In the genomic region with DNA sequence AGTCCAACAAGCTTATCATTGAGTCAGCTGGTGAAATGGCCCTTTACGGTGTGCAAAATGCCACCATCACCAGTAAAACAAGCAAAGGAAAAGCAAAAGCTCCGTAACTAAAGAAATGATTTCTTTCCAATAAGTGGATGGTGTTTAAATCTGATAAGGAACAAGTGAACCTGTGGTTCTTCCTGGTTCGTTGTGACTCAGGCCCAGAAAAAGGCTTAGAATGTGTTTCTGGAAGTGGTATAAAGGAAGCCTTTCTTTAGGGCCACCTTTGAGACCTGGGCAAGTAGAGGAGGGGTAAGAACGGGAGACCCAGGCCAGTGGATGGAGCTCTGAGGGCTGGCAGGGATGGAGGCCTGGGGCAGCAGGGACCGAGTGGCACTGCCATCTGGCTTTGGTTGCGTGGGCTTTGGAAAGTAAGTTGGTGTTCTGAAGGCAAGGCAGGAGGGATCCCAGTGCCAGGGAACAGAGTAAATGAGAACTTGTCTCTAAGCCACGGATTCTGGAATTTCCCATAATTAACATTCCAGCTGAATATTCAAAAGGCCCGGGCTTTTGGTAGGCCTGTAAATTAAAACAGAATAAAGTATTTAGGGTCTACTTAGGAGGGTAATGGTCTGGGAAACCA, we compare ENCODE assay signal across 18 cellular contexts.
DNase-seq lines count a peak whose midpoint lies in the region; ATAC-seq and TF ChIP-seq lines count a peak whose summit lies in the region.
"Had no signal": no experiment of that assay in that cellular context is flagged by ENCODE, and none has a peak within 500 bp of the region (broad histone marks: within the 10 kb centered on the region; RNA-seq: fewer than 3 reads in every experiment).

No MANE protein-coding gene starts in this region.

- no peaks in the 10 kb centered on the region for H3K36me3 ChIP-seq in GM23338 (ENCODE audit: insufficient read depth)
- H3K36me3 ChIP-seq in mesodermal cell (ENCODE audit: control insufficient read depth, insufficient read depth, low read length): no peaks in the 10 kb centered on the region
- H3K36me3 ChIP-seq in smooth muscle cell (ENCODE audit: low read depth): no peaks in the 10 kb centered on the region
- no peaks in the 10 kb centered on the region for H3K36me3 ChIP-seq in gastrocnemius medialis
- H3K36me3 ChIP-seq in gastroesophageal sphincter: no peaks in the 10 kb centered on the region
- H3K36me3 ChIP-seq: BE2C had no signal

- no peak overlapping the region for H3K27ac ChIP-seq in GM23338 (ENCODE audit: low read depth)
- peak overlapping the region; percentile 59 for H3K27ac ChIP-seq in caudate nucleus (ENCODE audit: low read depth, low read length)
- H3K27ac ChIP-seq in mesodermal cell (ENCODE audit: low read depth, low read length, severe bottlenecking): peak overlapping the region; percentile 68
- H3K27ac ChIP-seq in smooth muscle cell (ENCODE audit: low read depth): peak overlapping the region; percentile 59
- H3K27ac ChIP-seq in gastrocnemius medialis: no peak overlapping the region
- no peak overlapping the region for H3K27ac ChIP-seq in gastroesophageal sphincter
- H3K27ac ChIP-seq: GM23248, KMS-11 had no signal

- peaks cover 4% of the 10 kb centered on the region for H3K4me1 Mint-ChIP-seq in GM23338
- no peaks in the 10 kb centered on the region for H3K4me1 Mint-ChIP-seq in activated T-cell treated with anti-CD3 and anti-CD28 coated beads, Interleukin-2, amount 50 U/mL, for 4 hours (ENCODE audit: low read depth)

- TF ChIP-seq CTCF in GM23338 (conservative IDR thresholded peaks at IDR 0.05; ENCODE audit: low read depth in 2 of 2): no peak
- no peak for TF ChIP-seq CTCF in smooth muscle cell (IDR thresholded peaks at IDR 0.05; ENCODE audit: borderline replicate concordance, insufficient read depth, poor library complexity, severe bottlenecking)
- no peak for TF ChIP-seq CTCF in gastrocnemius medialis (IDR thresholded peaks at IDR 0.05 in 4 of 5, conservative IDR thresholded peaks at IDR 0.05 in 1 of 5)
- no peak for TF ChIP-seq CTCF in gastroesophageal sphincter (IDR thresholded peaks at IDR 0.05)

- no peak overlapping the region for H3K4me3 Mint-ChIP-seq in GM23338
- H3K4me3 Mint-ChIP-seq in activated T-cell treated with anti-CD3 and anti-CD28 coated beads, Interleukin-2, amount 50 U/mL, for 4 hours: no peak overlapping the region
- H3K4me3 Mint-ChIP-seq: CD4-positive, alpha-beta T cell had no signal

- H3F3A ChIP-seq in GM23338 (replicated peaks; ENCODE audit: low read depth) (no peaks in the 10 kb centered on the region), smooth muscle cell (ENCODE audit: low read depth) (no peaks in the 10 kb centered on the region)

- peaks cover 14% of the 10 kb centered on the region for H3K9me2 ChIP-seq in GM23338 (ENCODE audit: insufficient read depth)

- H3K27me3 Mint-ChIP-seq in GM23338 (ENCODE audit: insufficient read depth, low read depth, poor library complexity): peaks cover 4% of the 10 kb centered on the region
- H3K27me3 Mint-ChIP-seq in activated T-cell treated with anti-CD3 and anti-CD28 coated beads, Interleukin-2, amount 50 U/mL, for 4 hours (ENCODE audit: low read depth): peaks cover 10% of the 10 kb centered on the region

- H3K9me3 ChIP-seq in mesodermal cell (ENCODE audit: control insufficient read depth, low read length): no peaks in the 10 kb centered on the region
- H3K9me3 ChIP-seq in smooth muscle cell (replicated peaks; ENCODE audit: low read depth): no peaks in the 10 kb centered on the region
- H3K9me3 ChIP-seq in gastrocnemius medialis: no peaks in the 10 kb centered on the region
- H3K9me3 ChIP-seq in gastroesophageal sphincter: no peaks in the 10 kb centered on the region
- H3K9me3 ChIP-seq: BE2C had no signal

- TF ChIP-seq POLR2A in gastrocnemius medialis (IDR thresholded peaks at IDR 0.05) (no peak), gastroesophageal sphincter (IDR thresholded peaks at IDR 0.05) (no peak)

- H3K79me2 ChIP-seq in GM23338 (replicated peaks; ENCODE audit: insufficient read depth) (no peaks in the 10 kb centered on the region), smooth muscle cell (ENCODE audit: low read depth) (no peaks in the 10 kb centered on the region)

- DNase-seq in GM23338 (ENCODE audit: low spot score) (peak; percentile 9), caudate nucleus (lab: John Stamatoyannopoulos, UW) (peak in 33 of 61 donors; percentile 6 to 73 (median 29)), smooth muscle cell (lab: John Stamatoyannopoulos, UW; ENCODE audit: unreplicated experiment) (no peak), gastrocnemius medialis (no peak), SIG-M5 (lab: John Stamatoyannopoulos, UW) (no peak)
- DNase-seq in activated T-cell treated with anti-CD3 and anti-CD28 coated beads, Interleukin-2, amount 50 U/mL, for 4 hours: no peak
- DNase-seq: BE2C; CD4-positive, alpha-beta T cell; DMS79; GM23248; MM.1S; NCI-H1092 treated with DMSO at 0.1 percent for 48 hours; NCI-H2081 treated with DMSO at 0.1 percent for 48 hours; NCI-H510A; PC-3 had no signal

- H3K27me3 ChIP-seq in GM23338 (ENCODE audit: insufficient read depth) (no peaks in the 10 kb centered on the region), smooth muscle cell (ENCODE audit: low read depth) (no peaks in the 10 kb centered on the region), gastrocnemius medialis (no peaks in the 10 kb centered on the region), gastroesophageal sphincter (no peaks in the 10 kb centered on the region)
- H3K27me3 ChIP-seq: BE2C had no signal

- in situ Hi-C loops in gastrocnemius medialis (cut with MboI; ENCODE audit: low sequenced_read_pairs in 4 of 4): no loop called here

- TF ChIP-seq EP300 in gastroesophageal sphincter (IDR thresholded peaks at IDR 0.05): no peak

- H4K20me1 ChIP-seq in GM23338 (replicated peaks; ENCODE audit: insufficient read depth) (no peaks in the 10 kb centered on the region), smooth muscle cell (ENCODE audit: low read depth) (no peaks in the 10 kb centered on the region)

- ATAC-seq in GM23338: no peak
- ATAC-seq in activated T-cell treated with anti-CD3 and anti-CD28 coated beads, Interleukin-2, amount 50 U/mL, for 4 hours: no peak
- ATAC-seq in gastrocnemius medialis: no peak
- no peak for ATAC-seq in gastroesophageal sphincter
- ATAC-seq: PC-3 had no signal

- no peaks in the 10 kb centered on the region for H3K9me3 Mint-ChIP-seq in GM23338
- no peaks in the 10 kb centered on the region for H3K9me3 Mint-ChIP-seq in activated T-cell treated with anti-CD3 and anti-CD28 coated beads, Interleukin-2, amount 50 U/mL, for 4 hours
- H3K9me3 Mint-ChIP-seq: CD4-positive, alpha-beta T cell had no signal

- no peak overlapping the region for H3K27ac Mint-ChIP-seq in GM23338
- H3K27ac Mint-ChIP-seq: CD4-positive, alpha-beta T cell had no signal

- intact Hi-C loops in gastrocnemius medialis (cut with DNase I; ENCODE audit: low total_unique reads): no loop called here

- no peaks in the 10 kb centered on the region for H3K36me3 Mint-ChIP-seq in GM23338 (ENCODE audit: low read depth)
- H3K36me3 Mint-ChIP-seq in activated T-cell treated with anti-CD3 and anti-CD28 coated beads, Interleukin-2, amount 50 U/mL, for 4 hours (ENCODE audit: insufficient read depth): no peaks in the 10 kb centered on the region

- H3K4me3 ChIP-seq in GM23338 (no peak overlapping the region), mesodermal cell (ENCODE audit: extremely low read depth, insufficient read depth, low read length, poor library complexity, severe bottlenecking) (no peak overlapping the region), smooth muscle cell (no peak overlapping the region), gastrocnemius medialis (no peak overlapping the region), gastroesophageal sphincter (no peak overlapping the region)
- H3K4me3 ChIP-seq: GM23248 had no signal

- 93 to 100% methylated on average over 2 to 4 of the region's 8 CpGs for WGBS in mesodermal cell (ENCODE audit: insufficient coverage in 2 of 2), 2 experiments
- WGBS in smooth muscle cell (ENCODE audit: low lambda C conversion rate): 70% methylated on average over 8 of the region's 8 CpGs
- 65 to 76% methylated on average over 4 to 7 of the region's 8 CpGs for WGBS in gastroesophageal sphincter (ENCODE audit: low coverage in 1 of 2), 2 donors

- H3K4me1 ChIP-seq in GM23338 (ENCODE audit: insufficient read depth) (no peaks in the 10 kb centered on the region), mesodermal cell (ENCODE audit: control insufficient read depth, insufficient read depth, low read length, poor library complexity, severe bottlenecking) (peaks cover 18% of the 10 kb centered on the region), smooth muscle cell (ENCODE audit: low read depth) (no peaks in the 10 kb centered on the region), gastrocnemius medialis (no peaks in the 10 kb centered on the region), gastroesophageal sphincter (no peaks in the 10 kb centered on the region)
- H3K4me1 ChIP-seq: BE2C had no signal

- H2AFZ ChIP-seq in GM23338 (no peak overlapping the region), smooth muscle cell (ENCODE audit: low read depth) (peak overlapping the region; percentile 50)
- H2AFZ ChIP-seq: GM23248 had no signal

- H3K9ac ChIP-seq in smooth muscle cell (ENCODE audit: low read depth): no peak overlapping the region
- H3K9ac ChIP-seq: GM23248, KMS-11 had no signal

- H3K4me2 ChIP-seq in GM23338: no peak overlapping the region
- no peak overlapping the region for H3K4me2 ChIP-seq in smooth muscle cell
- H3K4me2 ChIP-seq: KMS-11 had no signal

TF ChIP-seq in GM23338, 12 proteins besides CTCF, POLR2A, EP300 and RAD21 (continues in another document):
- no peak for TF ChIP-seq JUNB (IDR thresholded peaks at IDR 0.05; ENCODE audit: unreplicated experiment)
- no peak for TF ChIP-seq ZNF331 (CRISPR knock-in tag; IDR thresholded peaks at IDR 0.05; ENCODE audit: low read depth)
- no peak for TF ChIP-seq ZNF114 (CRISPR knock-in tag; IDR thresholded peaks at IDR 0.05)
- no peak for TF ChIP-seq POLR2AphosphoS5 (IDR thresholded peaks at IDR 0.05; ENCODE audit: low read depth)
- TF ChIP-seq EZH2phosphoT487 (IDR thresholded peaks at IDR 0.05; ENCODE audit: unreplicated experiment): no peak

Comparison
In these comparisons a context has a peak if more than half of its experiments do, and no peak if none do; other contexts are left out.
1. DNase-seq: peak in GM23338 (single experiment) and caudate nucleus (33 of 61); none in smooth muscle cell (single experiment), activated T-cell treated with anti-CD3 and anti-CD28 coated beads, Interleukin-2, amount 50 U/mL, for 4 hours (single experiment), gastrocnemius medialis (0 of 2) and SIG-M5 (single experiment).
2. H3K27ac ChIP-seq: peak in caudate nucleus (single experiment), mesodermal cell (single experiment) and smooth muscle cell (single experiment); none in GM23338 (single experiment), gastrocnemius medialis (0 of 4) and gastroesophageal sphincter (0 of 4).